ENCODE assay signal across 8 cellular contexts in the genomic region with DNA sequence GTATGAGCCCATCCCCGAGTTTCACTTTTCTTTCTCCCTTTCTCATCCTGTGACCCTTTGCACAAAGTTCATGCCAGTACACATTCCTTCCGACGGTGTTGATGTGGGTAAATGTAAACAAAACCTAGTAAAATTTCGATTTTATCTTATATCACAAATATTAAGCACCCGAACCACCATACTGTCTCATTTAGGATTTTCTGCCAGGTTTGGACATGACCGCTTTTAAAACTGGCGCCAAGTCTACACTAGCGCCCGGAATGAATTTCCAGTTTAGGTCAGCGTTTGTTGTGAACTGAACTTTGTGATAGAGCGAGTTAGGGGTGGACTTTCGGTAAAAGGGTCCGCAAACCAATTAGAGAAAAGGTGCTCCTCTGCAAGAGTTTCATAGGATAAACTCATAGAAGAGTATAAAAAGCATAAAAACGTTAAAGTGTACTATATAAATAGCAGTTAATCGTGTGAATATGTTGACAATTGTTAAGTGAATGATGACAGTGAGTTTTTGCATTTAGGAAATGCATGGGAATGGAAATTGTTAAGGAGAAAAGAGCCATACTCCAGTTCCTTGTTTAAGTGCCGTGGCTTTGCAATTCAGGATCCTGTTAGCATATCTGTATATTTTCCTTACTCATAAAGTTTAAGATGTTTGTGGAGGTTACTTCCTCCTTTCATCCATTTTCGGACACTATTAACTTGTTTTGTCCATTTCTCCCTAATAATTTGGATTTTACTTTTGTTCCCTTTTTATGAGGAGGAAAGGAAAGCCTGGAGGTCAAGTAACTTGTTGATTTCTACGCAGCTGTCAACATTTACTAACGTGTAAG. TPM values are rescaled to one million over a fixed set of nuclear protein-coding genes. Genes with fewer than 3 reads are reported as not detected.
DNase-seq lines count a peak whose midpoint lies in the region; ATAC-seq, FAIRE-seq and TF ChIP-seq lines count a peak whose summit lies in the region.

No MANE protein-coding gene starts in this region.

- peak overlapping the region; percentile 51 for H3K4me2 ChIP-seq in Karpas-422 (ENCODE audit: low read depth, low read length, poor library complexity, severe bottlenecking)
- peak overlapping the region; percentile 77 for H3K4me2 ChIP-seq in keratinocyte (ENCODE audit: control insufficient read depth, extremely low read depth, insufficient read depth, low read depth, low read length)

- no peak overlapping the region for H2AFZ ChIP-seq in Karpas-422 (ENCODE audit: low read length)
- peak overlapping the region; percentile 89 for H2AFZ ChIP-seq in keratinocyte (ENCODE audit: control insufficient read depth, low read length)

- H3K9me3 Mint-ChIP-seq in activated CD4-positive, alpha-beta T cell treated with anti-CD3 and anti-CD28 coated beads, Interleukin-2, amount 10 ng/mL, durations not matched to agents 24 days and 14 days = no peaks in the 10 kb centered on the region
- H3K9me3 Mint-ChIP-seq in stimulated activated memory B cell treated with anti-CD40 and anti-IgM and Interleukin-4, amounts not matched to agents 10 μg/mL and 1 μg/mL and 100 μg/mL, for 72 hours = no peaks in the 10 kb centered on the region

- FAIRE-seq in keratinocyte (lab: Jason Lieb, UNC) = no peak

- H3K36me3 ChIP-seq in Karpas-422 (ENCODE audit: insufficient read depth, low read length) = no peaks in the 10 kb centered on the region
- no peaks in the 10 kb centered on the region for H3K36me3 ChIP-seq in breast epithelium
- H3K36me3 ChIP-seq in keratinocyte (ENCODE audit: control insufficient read depth in 2 of 2, extremely low read depth in 1 of 2, insufficient read depth in 2 of 2, low read length in 2 of 2) = no peaks in the 10 kb centered on the region

- H4K20me1 ChIP-seq in Karpas-422 (ENCODE audit: insufficient read depth, low read depth, low read length) = no peaks in the 10 kb centered on the region
- no peaks in the 10 kb centered on the region for H4K20me1 ChIP-seq in keratinocyte (ENCODE audit: control insufficient read depth, extremely low read depth, insufficient read depth, low read length)

- dilution Hi-C loops in keratinocyte (cut with MboI; ENCODE audit: extremely low pct_ligation_motif_present, low sequenced_read_pairs) = no loop called here

- peaks cover 16% of the 10 kb centered on the region for H3K27me3 Mint-ChIP-seq in activated CD4-positive, alpha-beta T cell treated with anti-CD3 and anti-CD28 coated beads, Interleukin-2, amount 10 ng/mL, durations not matched to agents 24 days and 14 days
- no peaks in the 10 kb centered on the region for H3K27me3 Mint-ChIP-seq in stimulated activated memory B cell treated with anti-CD40 and anti-IgM and Interleukin-4, amounts not matched to agents 10 μg/mL and 1 μg/mL and 100 μg/mL, for 72 hours

- no peak for TF ChIP-seq POLR2A in breast epithelium (IDR thresholded peaks at IDR 0.05)

- peaks cover 13% of the 10 kb centered on the region for H3K4me1 Mint-ChIP-seq in activated CD4-positive, alpha-beta T cell treated with anti-CD3 and anti-CD28 coated beads, Interleukin-2, amount 10 ng/mL, durations not matched to agents 24 days and 14 days
- H3K4me1 Mint-ChIP-seq in stimulated activated memory B cell treated with anti-CD40 and anti-IgM and Interleukin-4, amounts not matched to agents 10 μg/mL and 1 μg/mL and 100 μg/mL, for 72 hours = peaks cover 18% of the 10 kb centered on the region

- no peak for DNase-seq in activated CD4-positive, alpha-beta T cell treated with anti-CD3 and anti-CD28 coated beads, Interleukin-2, amount 10 ng/mL, durations not matched to agents 24 days and 14 days
- DNase-seq in activated CD4-positive, alpha-beta T cell treated with anti-CD3 and anti-CD28 coated beads, Interleukin-2, amount 50 U/mL, for 4 hours = no peak
- DNase-seq in Karpas-422 (no peak), breast epithelium (ENCODE audit: low spot score in 2 of 2) (no peak), keratinocyte (ENCODE audit: low read depth, low spot score) (no peak)

- H3K27me3 ChIP-seq in Karpas-422 (ENCODE audit: low read length) = no peaks in the 10 kb centered on the region
- no peaks in the 10 kb centered on the region for H3K27me3 ChIP-seq in breast epithelium
- H3K27me3 ChIP-seq in keratinocyte (ENCODE audit: control insufficient read depth, extremely low read depth, insufficient read depth, low read length) = no peaks in the 10 kb centered on the region

- intact Hi-C loops in activated CD4-positive, alpha-beta T cell treated with anti-CD3 and anti-CD28 coated beads, Interleukin-2, amount 10 ng/mL, durations not matched to agents 24 days and 14 days (cut with micrococcal nuclease) = no loop called here
- intact Hi-C loops in breast epithelium (cut with DNase I; ENCODE audit: low total_unique reads) = no loop called here

- H3K9me3 ChIP-seq in Karpas-422 (ENCODE audit: low read length) (no peaks in the 10 kb centered on the region), breast epithelium (no peaks in the 10 kb centered on the region), keratinocyte (ENCODE audit: control insufficient read depth, low read depth, low read length) (no peaks in the 10 kb centered on the region)

- H3K27ac ChIP-seq in Karpas-422 (ENCODE audit: low read length) (no peak overlapping the region), breast epithelium (peak overlapping the region; percentile 90 to 98), keratinocyte (ENCODE audit: control insufficient read depth, insufficient read depth, low read length) (peak overlapping the region; percentile 42)

- H3K4me3 Mint-ChIP-seq in activated CD4-positive, alpha-beta T cell treated with anti-CD3 and anti-CD28 coated beads, Interleukin-2, amount 10 ng/mL, durations not matched to agents 24 days and 14 days = peak overlapping the region; percentile 94
- peak overlapping the region; percentile 88 for H3K4me3 Mint-ChIP-seq in stimulated activated memory B cell treated with anti-CD40 and anti-IgM and Interleukin-4, amounts not matched to agents 10 μg/mL and 1 μg/mL and 100 μg/mL, for 72 hours

- H3K9ac ChIP-seq in Karpas-422 (ENCODE audit: low read length) (0 out of 2 replicates have a peak overlapping the region, but pooled peaks have one; percentile 37), keratinocyte (ENCODE audit: control insufficient read depth, extremely low read depth, insufficient read depth, low read length) (peak overlapping the region; percentile 79)

- TF ChIP-seq CTCF in breast epithelium (IDR thresholded peaks at IDR 0.05) = no peak
- TF ChIP-seq CTCF in keratinocyte (optimal IDR thresholded peaks at IDR 0.05 in 1 of 3, IDR thresholded peaks at IDR 0.05 in 1 of 3, conservative IDR thresholded peaks at IDR 0.05 in 1 of 3; ENCODE audit: extremely low read depth in 1 of 3, insufficient read depth in 2 of 3, low read length in 3 of 3) = no peak

- H3K4me1 ChIP-seq in Karpas-422 (ENCODE audit: low read length) (peaks cover 3% of the 10 kb centered on the region; the same call in 1 of the 2 replicates), breast epithelium (peaks cover 0 to 7% of the 10 kb centered on the region in 2 donors), keratinocyte (ENCODE audit: control insufficient read depth, extremely low read depth, insufficient read depth, low read length) (no peaks in the 10 kb centered on the region)

- peaks cover 2% of the 10 kb centered on the region for H3K36me3 Mint-ChIP-seq in activated CD4-positive, alpha-beta T cell treated with anti-CD3 and anti-CD28 coated beads, Interleukin-2, amount 10 ng/mL, durations not matched to agents 24 days and 14 days (ENCODE audit: low read depth)
- H3K36me3 Mint-ChIP-seq in stimulated activated memory B cell treated with anti-CD40 and anti-IgM and Interleukin-4, amounts not matched to agents 10 μg/mL and 1 μg/mL and 100 μg/mL, for 72 hours = no peaks in the 10 kb centered on the region

- ATAC-seq in stimulated activated memory B cell treated with anti-CD40 and anti-IgM and Interleukin-4, amounts not matched to agents 10 μg/mL and 1 μg/mL and 100 μg/mL, for 72 hours = no peak
- ATAC-seq in GM21367 (IDR thresholded peaks at IDR 0.05; ENCODE audit: unreplicated experiment) (no peak), HG03139 (IDR thresholded peaks at IDR 0.05; ENCODE audit: unreplicated experiment) (no peak)

- peak overlapping the region; percentile 46; the same call in 1 of the 2 replicates for H3K4me3 ChIP-seq in Karpas-422 (ENCODE audit: low read length)
- H3K4me3 ChIP-seq in breast epithelium = peak overlapping the region; percentile 66 to 93 (median 78)
- peak overlapping the region; percentile 53 to 82 (median 58) for H3K4me3 ChIP-seq in keratinocyte (ENCODE audit: control insufficient read depth in 2 of 3, extremely low read depth in 1 of 3, insufficient read depth in 2 of 3, low read depth in 1 of 3, low read length in 3 of 3)

- peak overlapping the region; percentile 93 for H3K27ac Mint-ChIP-seq in activated CD4-positive, alpha-beta T cell treated with anti-CD3 and anti-CD28 coated beads, Interleukin-2, amount 10 ng/mL, durations not matched to agents 24 days and 14 days
- H3K27ac Mint-ChIP-seq in stimulated activated memory B cell treated with anti-CD40 and anti-IgM and Interleukin-4, amounts not matched to agents 10 μg/mL and 1 μg/mL and 100 μg/mL, for 72 hours = peak overlapping the region; percentile 92

- H3K79me2 ChIP-seq in Karpas-422 (ENCODE audit: low read length) (no peaks in the 10 kb centered on the region), keratinocyte (ENCODE audit: control insufficient read depth, insufficient read depth, low read length) (no peaks in the 10 kb centered on the region)

- H3K9me1 ChIP-seq in keratinocyte (ENCODE audit: control insufficient read depth, extremely low read depth, insufficient read depth, low read length) = no peaks in the 10 kb centered on the region

- no peaks in the 10 kb centered on the region for H3K9me2 ChIP-seq in Karpas-422 (replicated peaks; ENCODE audit: insufficient read depth, low read length)

RNA-seq across cellular contexts. Expression of a gene that starts 1.0 kb away (rescaled TPM):
- total RNA-seq in activated CD4-positive, alpha-beta T cell treated with anti-CD3 and anti-CD28 coated beads, Interleukin-2, amount 10 ng/mL, durations not matched to agents 24 days and 14 days = 3.2 and 4.1 TPM in 2 replicates
- not detected in 2 replicates for total RNA-seq in Karpas-422 (2014; rRNA removed; shearing (Covaris generic); ENCODE audit: low replicate concordance)
- 10 to 100 TPM; 13.0 to 15.7 (median 14.4) TPM for total RNA-seq in breast epithelium
- 0.67 to 1.7 TPM (median 1.0 TPM) in 3 replicates for polyA plus RNA-seq in keratinocyte
- 2.6 TPM for polyA plus RNA-seq in keratinocyte (2011; ENCODE audit: low read depth)
- 0.73 and 1.4 TPM in 2 replicates for polyA plus RNA-seq in keratinocyte (2011; cell fraction: cytosol; rRNA removed)
- 0.69 and 0.84 TPM in 2 replicates for polyA plus RNA-seq in keratinocyte (2011; cell fraction: nucleus; rRNA removed)
- polyA plus RNA-seq in keratinocyte (2012; ENCODE audit: low replicate concordance) = 0.27 and 1.4 TPM in 2 replicates
- polyA minus RNA-seq in keratinocyte = 0.96 to 2.4 TPM in 2 of 3 replicates, not detected in the other
- 4.4 TPM for polyA minus RNA-seq in keratinocyte (2011; cell fraction: cytosol; rRNA and poly(A)+ RNA removed)
- 0.42 and 1.2 TPM in 2 replicates for polyA minus RNA-seq in keratinocyte (2011; cell fraction: nucleus; rRNA and poly(A)+ RNA removed)
